Comparison of ENCODE assay signal across 14 cellular contexts in genomic region chr12:88248606-88249005, GRCh38.
DNase-seq lines count a peak whose midpoint lies in the region; ATAC-seq and TF ChIP-seq lines count a peak whose summit lies in the region.
"Had no signal": no experiment of that assay in that cellular context is flagged by ENCODE, and none has a peak within 500 bp of the region (broad histone marks: within the 10 kb centered on the region; RNA-seq: fewer than 3 reads in every experiment).

No MANE protein-coding gene starts in this region.

- H3K27me3 ChIP-seq in IMR-90 (ENCODE audit: control insufficient read depth, insufficient read depth, low read length) (no peaks in the 10 kb centered on the region), endodermal cell (ENCODE audit: control insufficient read depth, insufficient read depth, low read length, poor library complexity, severe bottlenecking) (no peaks in the 10 kb centered on the region)
- H3K27me3 ChIP-seq: BLaER1 treated with 17β-estradiol and CSF1 and Interleukin-3, amounts not matched to agents 10 nM and 100 nM had no signal

- H3K23ac ChIP-seq in IMR-90 (ENCODE audit: low read depth, low read length): no peak overlapping the region

- no peak overlapping the region for H2AFZ ChIP-seq in IMR-90 (replicated peaks; ENCODE audit: low read length, poor library complexity)

- H4K20me1 ChIP-seq in IMR-90 (ENCODE audit: insufficient read depth, low read length): no peaks in the 10 kb centered on the region
- H4K20me1 ChIP-seq: BLaER1 treated with 17β-estradiol and CSF1 and Interleukin-3, amounts not matched to agents 10 nM and 100 nM had no signal

- no peak overlapping the region for H2BK5ac ChIP-seq in IMR-90 (ENCODE audit: low read depth, low read length, poor library complexity, severe bottlenecking)

- no peaks in the 10 kb centered on the region for H3K27me3 Mint-ChIP-seq in endodermal cell (ENCODE audit: insufficient read depth)

- no peak overlapping the region; the same call in 1 of the 2 replicates for H3K4ac ChIP-seq in IMR-90 (ENCODE audit: low read depth, low read length)

- no peak overlapping the region for H3K56ac ChIP-seq in IMR-90 (ENCODE audit: extremely low read depth, insufficient read depth, low read length)

- H3K14ac ChIP-seq in IMR-90 (replicated peaks; ENCODE audit: low read depth, low read length): no peak overlapping the region

- H4K5ac ChIP-seq in IMR-90 (ENCODE audit: low read depth, low read length): no peak overlapping the region

- no peaks in the 10 kb centered on the region for H3K36me3 Mint-ChIP-seq in endodermal cell (ENCODE audit: low read depth)

- H3K9ac ChIP-seq in IMR-90 (ENCODE audit: low read depth, low read length) (no peak overlapping the region), endodermal cell (ENCODE audit: extremely low read depth, low read length, poor library complexity, severe bottlenecking) (no peak overlapping the region)
- H3K9ac ChIP-seq: BLaER1 treated with 17β-estradiol and CSF1 and Interleukin-3, amounts not matched to agents 10 nM and 100 nM had no signal

- H3K4me1 ChIP-seq in IMR-90 (ENCODE audit: control insufficient read depth, insufficient read depth, low read length) (no peaks in the 10 kb centered on the region; the same call in 1 of the 2 replicates), endodermal cell (ENCODE audit: control insufficient read depth, insufficient read depth, low read length) (no peaks in the 10 kb centered on the region)
- H3K4me1 ChIP-seq: BLaER1 treated with 17β-estradiol and CSF1 and Interleukin-3, amounts not matched to agents 10 nM and 100 nM had no signal

- no peaks in the 10 kb centered on the region for H3K4me1 Mint-ChIP-seq in endodermal cell

- H4K91ac ChIP-seq in IMR-90 (ENCODE audit: insufficient read depth, low read depth, low read length): no peak overlapping the region

- peak; percentile 56 for ATAC-seq in GM19351 (IDR thresholded peaks at IDR 0.05; ENCODE audit: unreplicated experiment)
- no peak; the same call in 1 of the 2 replicates for ATAC-seq in IMR-90 (ENCODE audit: low read depth)
- no peak for ATAC-seq in GM21825 (IDR thresholded peaks at IDR 0.05; ENCODE audit: unreplicated experiment)

- TF ChIP-seq RAD21 in IMR-90 (IDR thresholded peaks at IDR 0.05; ENCODE audit: low read length): no peak

- DNase-seq in IMR-90: peak; percentile 11
- DNase-seq in endodermal cell: no peak
- DNase-seq in retina: no peak
- no peak for DNase-seq in NCI-H345 treated with DMSO at 0.1 percent for 48 hours (lab: John Stamatoyannopoulos, UW; ENCODE audit: unreplicated experiment)
- no peak for DNase-seq in COR-L47 (lab: John Stamatoyannopoulos, UW)
- DNase-seq: ACHN; CD4-positive, alpha-beta T cell; DMS79; GOT3; KBM-7 had no signal

- H3K27ac Mint-ChIP-seq in endodermal cell: peak overlapping the region; percentile 25
- H3K27ac Mint-ChIP-seq: CD4-positive, alpha-beta T cell had no signal

- intact Hi-C loops in IMR-90 (cut with micrococcal nuclease): no loop called here

- H2AK9ac ChIP-seq in IMR-90 (replicated peaks; ENCODE audit: low read depth, low read length, poor library complexity): no peak overlapping the region

- no peaks in the 10 kb centered on the region for H3K79me1 ChIP-seq in IMR-90 (ENCODE audit: low read depth in 1 of 2, low read length in 2 of 2)

- no peak overlapping the region for H3K27ac ChIP-seq in IMR-90 (ENCODE audit: insufficient read depth, low read length)
- H3K27ac ChIP-seq in endodermal cell (ENCODE audit: low read depth, low read length): no peak overlapping the region
- H3K27ac ChIP-seq: BLaER1 treated with 17β-estradiol and CSF1 and Interleukin-3, amounts not matched to agents 10 nM and 100 nM had no signal

- no peak overlapping the region for H2BK20ac ChIP-seq in IMR-90 (ENCODE audit: low read depth, low read length)

- H3K36me3 ChIP-seq in IMR-90 (ENCODE audit: control insufficient read depth, insufficient read depth, low read length) (no peaks in the 10 kb centered on the region), endodermal cell (ENCODE audit: control insufficient read depth, insufficient read depth, low read length) (no peaks in the 10 kb centered on the region)
- H3K36me3 ChIP-seq: BLaER1 treated with 17β-estradiol and CSF1 and Interleukin-3, amounts not matched to agents 10 nM and 100 nM; HAP-1 had no signal

- CTCF ChIA-PET in IMR-90 (lab: Yijun Ruan, JAX): interaction anchor here (0.6 kb wide), 1 partner anchor 635 kb away, joined by 3 read pairs; no protein-coding TSS in a partner anchor

- H3K4me2 ChIP-seq in IMR-90 (ENCODE audit: low read depth, low read length): no peak overlapping the region
- H3K4me2 ChIP-seq: BLaER1 treated with 17β-estradiol and CSF1 and Interleukin-3, amounts not matched to agents 10 nM and 100 nM had no signal

- H3K9me1 ChIP-seq in IMR-90 (ENCODE audit: insufficient read depth, low read length): no peaks in the 10 kb centered on the region; the same call in 1 of the 2 replicates

- H2AK5ac ChIP-seq in IMR-90 (ENCODE audit: low read depth, low read length): no peak overlapping the region

- no peak for TF ChIP-seq CTCF in IMR-90 (conservative IDR thresholded peaks at IDR 0.05; ENCODE audit: low read depth, low read length)
- TF ChIP-seq CTCF in endodermal cell (conservative IDR thresholded peaks at IDR 0.05): no peak

- H3K4me3 ChIP-seq in IMR-90 (ENCODE audit: insufficient read depth, low read depth, low read length): no peak overlapping the region
- no peak overlapping the region for H3K4me3 ChIP-seq in endodermal cell (ENCODE audit: low read length)
- H3K4me3 ChIP-seq: BLaER1 treated with 17β-estradiol and CSF1 and Interleukin-3, amounts not matched to agents 10 nM and 100 nM; HAP-1 had no signal

- H2BK120ac ChIP-seq in IMR-90 (ENCODE audit: low read depth, low read length): no peak overlapping the region

- no peaks in the 10 kb centered on the region for H3K9me3 Mint-ChIP-seq in endodermal cell
- H3K9me3 Mint-ChIP-seq: CD4-positive, alpha-beta T cell had no signal

- no peak for TF ChIP-seq POLR2A in IMR-90 (IDR thresholded peaks at IDR 0.05; ENCODE audit: low read depth, low read length)

- no peak overlapping the region for H3K4me3 Mint-ChIP-seq in endodermal cell
- H3K4me3 Mint-ChIP-seq: CD4-positive, alpha-beta T cell had no signal

- H4K8ac ChIP-seq in IMR-90 (ENCODE audit: low read depth in 2 of 2, low read length in 2 of 2): no peak overlapping the region

- POLR2A ChIA-PET in IMR-90 (lab: Charles Lee; ENCODE audit: unreplicated experiment): no interaction called here

- 0 out of 2 replicates have a peak overlapping the region, but pooled peaks have one; percentile 48 for H3K18ac ChIP-seq in IMR-90 (ENCODE audit: low read depth, low read length)

- no TSS peak for BruUV-seq in IMR-90 (replicated peaks; lab: Mats Ljungman, UMichigan)

- dilution Hi-C loops in IMR-90 (cut with HindIII; ENCODE audit: low sequenced_read_pairs, unreplicated experiment): no loop called here

- WGBS in IMR-90 (ENCODE audit: extremely low coverage in 2 of 2, insufficient read length in 1 of 2), 2 experiments: no CpG with 5 or more reads among the region's 1 CpG
- no CpG with 5 or more reads among the region's 1 CpG for WGBS in endodermal cell (ENCODE audit: insufficient coverage in 1 of 2, insufficient read length in 1 of 2), 2 experiments

- H3K9me3 ChIP-seq in IMR-90 (ENCODE audit: control insufficient read depth, insufficient read depth, low read length) (no peaks in the 10 kb centered on the region), endodermal cell (ENCODE audit: control insufficient read depth, low read length) (no peaks in the 10 kb centered on the region)
- H3K9me3 ChIP-seq: BLaER1 treated with 17β-estradiol and CSF1 and Interleukin-3, amounts not matched to agents 10 nM and 100 nM; HAP-1 had no signal

- 0 out of 3 replicates have a peak overlapping the region, but pooled peaks have one; percentile 41 for H2BK15ac ChIP-seq in IMR-90 (ENCODE audit: low read depth, low read length)

- in situ Hi-C loops in IMR-90 (cut with MboI; ENCODE audit: low sequenced_read_pairs): no loop called here

TF ChIP-seq in IMR-90, 13 proteins besides CTCF, POLR2A, EP300 and RAD21:
- no peak for TF ChIP-seq NFE2L2 (IDR thresholded peaks at IDR 0.05; ENCODE audit: low read depth, low read length)
- no peak for TF ChIP-seq CEBPB (IDR thresholded peaks at IDR 0.05; ENCODE audit: low read depth, low read length)
- no peak for TF ChIP-seq MAFK (IDR thresholded peaks at IDR 0.05; ENCODE audit: low read depth, low read length)
- TF ChIP-seq RCOR1 (IDR thresholded peaks at IDR 0.05; ENCODE audit: insufficient replicate concordance, low read length): no peak
- no peak for TF ChIP-seq SMC3 (IDR thresholded peaks at IDR 0.05; ENCODE audit: low read depth, low read length)
- no peak for TF ChIP-seq MXI1 (IDR thresholded peaks at IDR 0.05; ENCODE audit: borderline replicate concordance, low read depth, low read length)
- no peak for TF ChIP-seq USF2 (IDR thresholded peaks at IDR 0.05; ENCODE audit: low read depth, low read length)
- TF ChIP-seq CHD1 (IDR thresholded peaks at IDR 0.05; ENCODE audit: low read depth, low read length): no peak
- TF ChIP-seq FOS (IDR thresholded peaks at IDR 0.05; ENCODE audit: low read depth, low read length): no peak
